10 cellular contexts compared by ENCODE assay signal in the genomic region with DNA sequence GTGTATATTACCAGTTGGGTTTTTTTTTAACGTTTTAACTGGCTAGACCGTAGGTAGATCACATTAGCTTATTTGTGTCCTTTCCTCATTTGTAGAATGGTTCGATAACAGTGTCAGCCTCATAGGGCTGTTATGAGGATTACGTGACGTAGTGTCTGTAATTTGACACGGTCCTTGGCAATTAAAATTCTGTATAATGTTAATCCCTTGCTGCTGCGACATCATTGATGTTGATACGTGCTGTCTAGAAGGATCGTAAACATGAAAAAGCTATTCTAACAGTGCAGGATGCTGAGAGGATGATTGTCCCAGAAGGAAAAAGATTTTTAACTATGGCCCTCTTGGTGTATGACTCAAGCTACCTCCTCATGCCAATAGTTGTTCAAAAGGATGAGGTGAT.
"Had no signal": no experiment of that assay in that cellular context is flagged by ENCODE, and none has a peak within 500 bp of the region (broad histone marks: within the 10 kb centered on the region; RNA-seq: fewer than 3 reads in every experiment).

No MANE protein-coding gene starts in this region.

- DNase-seq: H9, HCEC 1CT, HFFc6, IMR-90, KG1 had no signal

- ATAC-seq: GM23338, K562 had no signal

- H3K4me1 Mint-ChIP-seq: GM23338, H9 had no signal

- H3K4me3 ChIP-seq: GM23338, K562 had no signal

- H3K9me3 Mint-ChIP-seq: GM23338, H9, HFFc6 had no signal

- H3K27ac ChIP-seq: HL-60 had no signal

- H3K4me3 Mint-ChIP-seq: GM23338, H9, HFFc6 had no signal

- H3K27ac Mint-ChIP-seq: GM23338, H9 had no signal

- FAIRE-seq: H1, H54, K562 had no signal
